ENCODE assay signal across 24 cellular contexts in the genomic region with DNA sequence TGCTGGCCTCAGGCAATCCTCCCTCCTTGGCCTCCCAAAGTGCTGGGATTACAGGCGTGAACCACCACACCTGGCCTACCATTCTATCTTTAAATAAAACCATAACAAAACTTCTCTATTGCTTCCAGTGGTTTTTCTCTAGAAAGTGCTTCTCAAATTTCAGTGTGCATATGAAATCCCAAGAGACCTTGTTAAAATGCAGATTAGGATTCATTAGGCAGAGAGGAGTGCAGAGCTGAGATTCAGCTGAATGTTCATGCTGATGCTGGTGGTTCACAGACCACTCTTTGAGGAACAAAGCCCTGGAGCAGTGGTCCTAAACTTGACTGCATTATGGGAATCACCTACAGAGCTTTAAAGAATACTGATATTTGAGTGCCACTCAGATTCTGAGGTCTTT. TPM values are rescaled to one million over a fixed set of nuclear protein-coding genes. Genes with fewer than 3 reads are reported as not detected.
"Had no signal": no experiment of that assay in that cellular context is flagged by ENCODE, and none has a peak within 500 bp of the region (broad histone marks: within the 10 kb centered on the region; RNA-seq: fewer than 3 reads in every experiment).

No MANE protein-coding gene starts in this region.

- H3K36me3 ChIP-seq: SJSA1 had no signal

- H3K9ac ChIP-seq: KMS-11, SK-N-SH had no signal

- H3K27ac ChIP-seq: HL-60, KMS-11, SJSA1 had no signal

- H3K9me2 ChIP-seq: SK-N-SH had no signal

- H3K4me3 ChIP-seq: K562, SJSA1 had no signal

- H3K4me1 ChIP-seq: SJSA1 had no signal

- H3K4me2 ChIP-seq: KMS-11, SK-N-SH had no signal

- H3K27me3 ChIP-seq: SJSA1 had no signal

- H3K9me3 ChIP-seq: SJSA1, SK-N-SH had no signal

- DNase-seq: MV-4-11, NCI-H1048, NCI-H1105, NCI-H1417, NCI-H1436 treated with DMSO at 0.1 percent for 48 hours, NCI-H1694, NCI-H187 treated with DMSO at 0.1 percent for 48 hours, NCI-H2029 treated with DMSO at 0.1 percent for 48 hours, NCI-H2227 treated with DMSO at 0.1 percent for 48 hours, NCI-H526 treated with DMSO at 0.1 percent for 48 hours, NCI-H774, Right ventricle myocardium superior, RPMI8226, SIG-M5, SK-N-SH, SW 1271, T-cell had no signal

- ATAC-seq: K562, T-cell had no signal

RNA-seq across cellular contexts. Expression of gene C7, which starts 39.9 kb away (rescaled TPM):
- total RNA-seq: LHCN-M2, MCF 10A, NCI-H460, SJSA1 had no signal
